Comparison of ENCODE assay signal across 1 cellular context in genomic region chr15:68052431-68052830, GRCh38.
TF ChIP-seq lines count a peak whose summit lies in the region.

No MANE protein-coding gene starts in this region.

TF ChIP-seq in HEK293, 187 proteins besides CTCF, POLR2A, EP300 and RAD21 (continued from another document):
- TF ChIP-seq ZNF704 (tag by site-specific recombination; IDR thresholded peaks at IDR 0.05) = no peak
- TF ChIP-seq ZBTB20 (tag by site-specific recombination; IDR thresholded peaks at IDR 0.05) = peak; percentile 24; the same call in 1 of the 2 replicates
- no peak for TF ChIP-seq ZNF530 (tag by site-specific recombination; IDR thresholded peaks at IDR 0.05; ENCODE audit: low read depth)
- no peak for TF ChIP-seq ZNF266 (tag by site-specific recombination; IDR thresholded peaks at IDR 0.05; ENCODE audit: low read depth)
- no peak for TF ChIP-seq ZNF585B (tag by site-specific recombination; IDR thresholded peaks at IDR 0.05)
